In the genomic region with DNA sequence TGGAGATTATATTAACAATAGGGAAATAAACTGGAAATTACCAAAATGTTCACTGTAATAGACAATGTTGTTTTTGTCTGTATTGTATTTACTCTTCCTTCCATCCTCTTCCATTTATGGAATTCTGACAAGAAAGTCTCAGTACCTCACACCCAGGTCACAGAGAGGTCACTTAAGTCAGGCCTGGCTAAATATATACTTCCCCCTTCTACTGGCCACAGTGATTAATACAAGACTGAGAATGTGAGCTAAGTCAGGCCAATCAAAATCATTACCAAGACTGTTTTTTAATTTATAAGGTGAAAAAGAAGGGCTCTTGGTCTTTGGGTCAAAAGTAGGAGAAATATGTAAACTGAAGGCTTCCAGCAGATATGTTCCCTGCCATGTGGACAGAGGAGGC, we compare ENCODE assay signal across 12 cellular contexts.
DNase-seq lines count a peak whose midpoint lies in the region; ATAC-seq and TF ChIP-seq lines count a peak whose summit lies in the region.
"Had no signal": no experiment of that assay in that cellular context is flagged by ENCODE, and none has a peak within 500 bp of the region (broad histone marks: within the 10 kb centered on the region; RNA-seq: fewer than 3 reads in every experiment).

No MANE protein-coding gene starts in this region.

- no peak overlapping the region for H2AFZ ChIP-seq in PC-9

- peak; percentile 4 for DNase-seq in DMS53 (lab: John Stamatoyannopoulos, UW)
- DNase-seq in DMS53 treated with DMSO at 0.1 percent for 48 hours (lab: John Stamatoyannopoulos, UW; ENCODE audit: unreplicated experiment) = no peak
- no peak for DNase-seq in PC-9
- no peak for DNase-seq in naive thymus-derived CD4-positive, alpha-beta T cell
- DNase-seq in NCI-H446 treated with DMSO at 0.1 percent for 48 hours (lab: John Stamatoyannopoulos, UW) = no peak
- no peak for DNase-seq in GDM1 (lab: John Stamatoyannopoulos, UW)
- DNase-seq: NCI-H510A treated with DMSO at 0.1 percent for 48 hours; stimulated activated CD4-positive, alpha-beta T cell treated with anti-CD3 and anti-CD28 coated beads, Interleukin-4, amount 100 ng/mL, for 24 hours had no signal

- no peaks in the 10 kb centered on the region for H3K9me2 ChIP-seq in PC-9 (ENCODE audit: insufficient read depth)

- H3K36me3 ChIP-seq in PC-9 (ENCODE audit: low read depth) = no peaks in the 10 kb centered on the region
- no peaks in the 10 kb centered on the region for H3K36me3 ChIP-seq in naive thymus-derived CD4-positive, alpha-beta T cell (ENCODE audit: control insufficient read depth in 2 of 3, insufficient read depth in 3 of 3, low read length in 3 of 3)

- no peaks in the 10 kb centered on the region for H3K9me3 ChIP-seq in PC-9 (ENCODE audit: insufficient read depth, low read depth)
- no peaks in the 10 kb centered on the region for H3K9me3 ChIP-seq in naive thymus-derived CD4-positive, alpha-beta T cell (ENCODE audit: control insufficient read depth in 2 of 3, low read length in 3 of 3)

- no peak for TF ChIP-seq CTCF in PC-9 (conservative IDR thresholded peaks at IDR 0.05)

- peak overlapping the region in 1 of 10 donors; percentile 19 for H3K4me3 Mint-ChIP-seq in naive thymus-derived CD4-positive, alpha-beta T cell

- peak overlapping the region in 1 of 9 donors; percentile 1 for H3K27ac Mint-ChIP-seq in naive thymus-derived CD4-positive, alpha-beta T cell

- H4K20me1 ChIP-seq in PC-9 (ENCODE audit: insufficient read depth) = no peaks in the 10 kb centered on the region

- H3K27me3 Mint-ChIP-seq in naive thymus-derived CD4-positive, alpha-beta T cell = no peaks in the 10 kb centered on the region

- H3K79me2 ChIP-seq in PC-9 (ENCODE audit: low read depth) = peaks cover 36% of the 10 kb centered on the region

- no peak overlapping the region for H3K4me3 ChIP-seq in PC-9
- H3K4me3 ChIP-seq in naive thymus-derived CD4-positive, alpha-beta T cell (ENCODE audit: low read length) = no peak overlapping the region

- H3K27ac ChIP-seq in PC-9 = no peak overlapping the region
- H3K27ac ChIP-seq in naive thymus-derived CD4-positive, alpha-beta T cell (ENCODE audit: low read depth, low read length) = no peak overlapping the region
- H3K27ac ChIP-seq: 22Rv1, VCaP had no signal

- H3K4me2 ChIP-seq in PC-9 = peak overlapping the region; percentile 3; the same call in 1 of the 2 replicates

- CTCF ChIA-PET in PC-9 (lab: Charles Lee) = no interaction called here
- CTCF ChIA-PET in naive thymus-derived CD4-positive, alpha-beta T cell (lab: Charles Lee) = no interaction called here

- H3K27me3 ChIP-seq in PC-9 (ENCODE audit: insufficient read depth, low read depth) = no peaks in the 10 kb centered on the region
- H3K27me3 ChIP-seq in naive thymus-derived CD4-positive, alpha-beta T cell (ENCODE audit: control insufficient read depth in 2 of 2, insufficient read depth in 2 of 2, low read length in 2 of 2) = no peaks in the 10 kb centered on the region

- intact Hi-C loops in PC-9 (cut with micrococcal nuclease; ENCODE audit: unreplicated experiment) = no loop called here
- intact Hi-C loops in naive thymus-derived CD4-positive, alpha-beta T cell (cut with micrococcal nuclease) = no loop called here

- H3K4me1 Mint-ChIP-seq in naive thymus-derived CD4-positive, alpha-beta T cell = peaks cover 14 to 68% (median 53%) of the 10 kb centered on the region in 7 donors

- POLR2A ChIA-PET in PC-9 (lab: Charles Lee; ENCODE audit: unreplicated experiment) = no interaction called here
- POLR2A ChIA-PET in naive thymus-derived CD4-positive, alpha-beta T cell (lab: Charles Lee) = interaction anchor here (0.6 kb wide), 2 partner anchors 43 to 85 kb away, joined by 3 to 4 read pairs; no protein-coding TSS in a partner anchor

- H3K9me3 Mint-ChIP-seq in naive thymus-derived CD4-positive, alpha-beta T cell = peaks cover 0 to 6% (median 0%) of the 10 kb centered on the region in 11 donors

- H3K4me1 ChIP-seq in PC-9 (replicated peaks; ENCODE audit: insufficient read depth) = peaks cover 9% of the 10 kb centered on the region
- H3K4me1 ChIP-seq in naive thymus-derived CD4-positive, alpha-beta T cell (ENCODE audit: control insufficient read depth in 2 of 2, insufficient read depth in 2 of 2, low read length in 2 of 2) = no peaks in the 10 kb centered on the region

- peak; percentile 73 for ATAC-seq in HG02852 (IDR thresholded peaks at IDR 0.05; ENCODE audit: unreplicated experiment)
- peak; percentile 45 for ATAC-seq in naive thymus-derived CD4-positive, alpha-beta T cell
- no peak for ATAC-seq in GM19467 (IDR thresholded peaks at IDR 0.05; ENCODE audit: unreplicated experiment)

- peaks cover 6 to 22% (median 17%) of the 10 kb centered on the region in 5 donors for H3K36me3 Mint-ChIP-seq in naive thymus-derived CD4-positive, alpha-beta T cell

- no TSS peak for BruUV-seq in PC-9 (replicated peaks; lab: Mats Ljungman, UMichigan)

- no peaks in the 10 kb centered on the region for H3F3A ChIP-seq in PC-9 (ENCODE audit: insufficient read depth, low read depth)
